ENCODE assay signal across 21 cellular contexts in the genomic region with DNA sequence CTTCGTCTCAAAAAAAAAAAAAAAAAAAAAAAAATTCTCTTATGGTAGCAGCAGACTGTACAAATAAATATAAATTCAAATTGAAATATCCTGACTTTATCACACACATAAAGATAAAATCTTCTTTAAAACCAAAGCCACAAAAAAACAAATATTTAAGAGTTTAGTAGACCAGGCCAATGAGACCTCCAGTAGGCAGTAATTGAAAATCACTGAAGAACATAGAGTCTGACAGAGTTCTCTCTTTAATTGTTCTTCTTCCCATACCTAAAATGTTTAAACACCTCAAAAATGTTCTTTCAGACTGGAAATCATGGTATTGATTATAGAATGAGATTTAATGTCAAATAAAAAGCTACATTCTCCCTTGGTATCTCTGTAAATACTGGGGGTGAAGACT. TPM values are rescaled to one million over a fixed set of nuclear protein-coding genes. Genes with fewer than 3 reads are reported as not detected.
A peak's percentile ranks its signal among the peaks of the same experiment; 100 is the strongest.
DNase-seq lines count a peak whose midpoint lies in the region; ATAC-seq and TF ChIP-seq lines count a peak whose summit lies in the region.
"Had no signal": no experiment of that assay in that cellular context is flagged by ENCODE, and none has a peak within 500 bp of the region (broad histone marks: within the 10 kb centered on the region; RNA-seq: fewer than 3 reads in every experiment).

No MANE protein-coding gene starts in this region.

- H3K36me3 ChIP-seq in ACC112 (ENCODE audit: insufficient read depth, low read length) (peaks cover 16% of the 10 kb centered on the region), SJSA1 (peaks cover 30% of the 10 kb centered on the region), fibroblast of lung (ENCODE audit: control insufficient read depth, insufficient read depth, low read length) (no peaks in the 10 kb centered on the region)
- no peaks in the 10 kb centered on the region for H3K36me3 ChIP-seq in CD4-positive, alpha-beta memory T cell (ENCODE audit: insufficient read depth, low read length)

- POLR2A ChIA-PET in CD4-positive, alpha-beta memory T cell (lab: Charles Lee; ENCODE audit: partially characterized antibody): no interaction called here

- peaks cover 11 to 26% of the 10 kb centered on the region in 2 donors for H3K36me3 Mint-ChIP-seq in CD4-positive, alpha-beta memory T cell

- no peaks in the 10 kb centered on the region for H3K27me3 Mint-ChIP-seq in CD4-positive, alpha-beta memory T cell

- intact Hi-C loops in CD4-positive, alpha-beta memory T cell (cut with micrococcal nuclease): no loop called here

- H3K9ac ChIP-seq in fibroblast of lung (ENCODE audit: insufficient read depth, low read length): no peak overlapping the region

- peaks cover 31 to 64% (median 37%) of the 10 kb centered on the region in 4 donors for H3K4me1 Mint-ChIP-seq in CD4-positive, alpha-beta memory T cell

- no peak for ATAC-seq in HG03280 (IDR thresholded peaks at IDR 0.05; ENCODE audit: unreplicated experiment)
- ATAC-seq: A549; CD8-positive, alpha-beta T cell had no signal

- H3K79me2 ChIP-seq in ACC112 (ENCODE audit: control insufficient read depth, insufficient read depth, low read length, unreplicated experiment): peaks cover 75% of the 10 kb centered on the region
- peaks cover 52% of the 10 kb centered on the region for H3K79me2 ChIP-seq in fibroblast of lung (ENCODE audit: control insufficient read depth, insufficient read depth, low read length)

- no peak overlapping the region for H2AFZ ChIP-seq in ACC112 (ENCODE audit: low read length, unreplicated experiment)
- no peak overlapping the region for H2AFZ ChIP-seq in fibroblast of lung (ENCODE audit: low read length)

- DNase-seq in CD4-positive, alpha-beta memory T cell: no peak
- DNase-seq in SJSA1 (ENCODE audit: low read depth in 1 of 2, low spot score in 2 of 2): peak in 1 of 2 experiments; percentile 61
- no peak for DNase-seq in fibroblast of lung (ENCODE audit: low read depth in 2 of 2)
- DNase-seq in ecto neural progenitor cell (ENCODE audit: low spot score): no peak
- no peak for DNase-seq in COLO668 (lab: John Stamatoyannopoulos, UW; ENCODE audit: unreplicated experiment)
- no peak for DNase-seq in germinal center (ENCODE audit: low spot score)
- DNase-seq: AML-193; CD8-positive, alpha-beta T cell; DND-41; GDM1; GOT3; KBM-7; NCI-H1417 treated with DMSO at 0.1 percent for 48 hours; NCI-H1930; NCI-H2171; NCI-H446 treated with DMSO at 0.1 percent for 48 hours; NK-92 treated with Interleukin-12 subunit alpha and Interleukin-12 subunit beta, amount 100 ng/mL, for 24 hours had no signal

- H4K20me1 ChIP-seq in fibroblast of lung (ENCODE audit: control insufficient read depth, extremely low read depth, insufficient read depth, low read length): no peaks in the 10 kb centered on the region

- H3K4me1 ChIP-seq in ACC112 (ENCODE audit: control insufficient read depth, insufficient read depth, low read length, unreplicated experiment) (peaks cover 33% of the 10 kb centered on the region), SJSA1 (replicated peaks) (peaks cover 38% of the 10 kb centered on the region), fibroblast of lung (ENCODE audit: control insufficient read depth, extremely low read depth, insufficient read depth, low read length) (no peaks in the 10 kb centered on the region)
- peaks cover 44% of the 10 kb centered on the region for H3K4me1 ChIP-seq in CD4-positive, alpha-beta memory T cell (ENCODE audit: insufficient read depth, low read length)

- H3K27ac ChIP-seq in ACC112 (ENCODE audit: low read depth, low read length) (peak overlapping the region; percentile 67), SJSA1 (peak overlapping the region; percentile 59), fibroblast of lung (ENCODE audit: insufficient read depth, low read length) (no peak overlapping the region)
- H3K27ac ChIP-seq in CD4-positive, alpha-beta memory T cell (ENCODE audit: low read depth, low read length): no peak overlapping the region
- H3K27ac ChIP-seq: A549, RWPE1 had no signal

- H3K4me3 ChIP-seq in ACC112 (ENCODE audit: low read depth, low read length): 0 out of 2 replicates have a peak overlapping the region, but pooled peaks have one; percentile 17
- no peak overlapping the region for H3K4me3 ChIP-seq in CD4-positive, alpha-beta memory T cell (ENCODE audit: low read length in 2 of 2)
- H3K4me3 ChIP-seq in SJSA1: no peak overlapping the region
- H3K4me3 ChIP-seq in fibroblast of lung (replicated peaks in 1 of 4; ENCODE audit: control extremely low read depth in 1 of 4, insufficient read depth in 1 of 4, low read depth in 3 of 4, low read length in 4 of 4): no peak overlapping the region
- H3K4me3 ChIP-seq: A549 had no signal

- H3K9me3 Mint-ChIP-seq in CD4-positive, alpha-beta memory T cell: peaks cover 0 to 5% (median 0%) of the 10 kb centered on the region in 8 donors

- H3K27me3 ChIP-seq in ACC112 (ENCODE audit: insufficient read depth, low read length) (no peaks in the 10 kb centered on the region), SJSA1 (replicated peaks) (no peaks in the 10 kb centered on the region), fibroblast of lung (ENCODE audit: control insufficient read depth, insufficient read depth, low read length) (no peaks in the 10 kb centered on the region)
- H3K27me3 ChIP-seq in CD4-positive, alpha-beta memory T cell (ENCODE audit: insufficient read depth, low read length): no peaks in the 10 kb centered on the region

- no peaks in the 10 kb centered on the region for H3K9me3 ChIP-seq in CD4-positive, alpha-beta memory T cell (ENCODE audit: control insufficient read depth in 1 of 2, low read length in 2 of 2)
- H3K9me3 ChIP-seq in SJSA1 (replicated peaks) (no peaks in the 10 kb centered on the region), fibroblast of lung (ENCODE audit: control insufficient read depth, insufficient read depth, low read depth, low read length) (no peaks in the 10 kb centered on the region)
- H3K9me3 ChIP-seq: A549 had no signal

- H3K27ac Mint-ChIP-seq in CD4-positive, alpha-beta memory T cell: peak overlapping the region in 6 of 7 donors; percentile 24 to 68 (median 34)
- H3K27ac Mint-ChIP-seq: CD8-positive, alpha-beta T cell had no signal

- TF ChIP-seq CTCF in fibroblast of lung (conservative IDR thresholded peaks at IDR 0.05 in 1 of 2, IDR thresholded peaks at IDR 0.05 in 1 of 2; ENCODE audit: low read depth in 1 of 2, low read length in 2 of 2): no peak

- H3K4me3 Mint-ChIP-seq in CD4-positive, alpha-beta memory T cell: peak overlapping the region in 1 of 8 donors; percentile 47

- H3K4me2 ChIP-seq in fibroblast of lung (ENCODE audit: extremely low read depth, insufficient read depth, low read length): peak overlapping the region; percentile 32

- CTCF ChIA-PET in CD4-positive, alpha-beta memory T cell (lab: Charles Lee; ENCODE audit: partially characterized antibody): interaction anchor here (2.3 kb wide), 1 partner anchor 19 kb away, joined by 12 read pairs; no protein-coding TSS in a partner anchor

RNA-seq across cellular contexts. Expression of gene PRPF40A, which starts 20.8 kb away (rescaled TPM):
- 100 to 1,000 TPM in 1 of 2 experiments, 10 to 100 TPM in 1; 95.0 to 105 TPM for total RNA-seq in CD4-positive, alpha-beta memory T cell
- 100 to 1,000 TPM in 1 of 2 donors, 10 to 100 TPM in 1; 70.5 to 129 TPM for polyA plus RNA-seq in CD4-positive, alpha-beta memory T cell
- 156 and 189 TPM in 2 replicates for total RNA-seq in SJSA1 (2014; rRNA removed; shearing (Covaris generic))
- total RNA-seq in fibroblast of lung: 105 and 109 TPM in 2 replicates
- 85.9 and 91.7 TPM in 2 replicates for polyA plus RNA-seq in fibroblast of lung
- polyA plus RNA-seq in fibroblast of lung (2012): 65.9 and 68.0 TPM in 2 replicates
- 230 and 254 TPM in 2 replicates for polyA minus RNA-seq in fibroblast of lung (ENCODE audit: low replicate concordance)

RNA-seq across cellular contexts. Expression of gene ARL6IP6, which starts 21.9 kb away (rescaled TPM):
- 10 to 100 TPM; 21.4 to 22.7 TPM for total RNA-seq in CD4-positive, alpha-beta memory T cell
- 10 to 100 TPM; 27.6 to 42.6 TPM for polyA plus RNA-seq in CD4-positive, alpha-beta memory T cell
- total RNA-seq in SJSA1 (2014; rRNA removed; shearing (Covaris generic)): 51.8 and 54.3 TPM in 2 replicates
- total RNA-seq in fibroblast of lung: 16.2 and 19.0 TPM in 2 replicates
- 53.9 and 54.8 TPM in 2 replicates for polyA plus RNA-seq in fibroblast of lung
- 14.6 and 15.4 TPM in 2 replicates for polyA plus RNA-seq in fibroblast of lung (2012)
- 1.6 and 15.2 TPM in 2 replicates for polyA minus RNA-seq in fibroblast of lung (ENCODE audit: low replicate concordance)

Comparison
In these comparisons a context has a peak if more than half of its experiments do, and no peak if none do; other contexts are left out.
1. H3K27ac ChIP-seq: peak in ACC112 (single experiment) and SJSA1 (single experiment); none in CD4-positive, alpha-beta memory T cell (single experiment) and fibroblast of lung (single experiment).